Comparison of ENCODE assay signal across 11 cellular contexts in the genomic region with DNA sequence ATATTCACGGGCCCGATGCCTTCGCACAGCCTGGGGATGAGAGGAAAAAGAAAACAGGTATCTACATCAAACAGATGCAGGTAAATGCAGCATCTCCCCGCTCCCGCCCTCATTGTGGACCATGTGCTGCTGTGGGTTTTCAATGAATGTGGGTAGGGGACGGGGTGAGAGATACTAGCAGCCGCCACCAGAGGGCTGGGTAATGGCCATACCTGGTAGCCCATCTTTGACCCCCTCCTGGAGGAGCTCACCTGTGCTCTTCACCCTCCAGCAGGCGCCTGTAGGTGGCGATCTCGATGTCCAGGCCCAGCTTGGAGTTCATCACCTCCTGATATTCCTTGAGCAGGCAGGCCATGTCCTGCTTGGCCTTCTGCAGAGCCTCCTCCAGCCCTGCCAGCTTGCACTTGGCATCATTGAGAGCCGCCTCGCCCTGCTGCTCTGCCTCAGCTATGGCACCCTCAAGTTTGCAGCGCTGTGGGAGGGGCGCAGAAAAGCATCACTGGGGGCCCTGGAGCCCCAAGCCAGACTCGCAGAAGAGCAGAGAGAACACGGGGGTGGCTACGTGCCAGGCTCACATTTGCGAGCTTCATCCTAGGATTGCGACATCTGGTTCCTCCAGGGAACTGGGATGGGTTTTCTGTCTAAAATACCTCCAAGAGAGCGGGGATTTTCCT. TPM values are rescaled to one million over a fixed set of nuclear protein-coding genes. Genes with fewer than 3 reads are reported as not detected.
DNase-seq lines count a peak whose midpoint lies in the region; ATAC-seq, FAIRE-seq and TF ChIP-seq lines count a peak whose summit lies in the region.
"Had no signal": no experiment of that assay in that cellular context is flagged by ENCODE, and none has a peak within 500 bp of the region (broad histone marks: within the 10 kb centered on the region; RNA-seq: fewer than 3 reads in every experiment).

No MANE protein-coding gene starts in this region.

- H3K4me1 ChIP-seq in Loucy (ENCODE audit: insufficient read depth, low read length, poor library complexity, severe bottlenecking) (no peaks in the 10 kb centered on the region), K562 (replicated peaks in 1 of 2; ENCODE audit: control insufficient read depth in 2 of 2, insufficient read depth in 2 of 2, low read length in 2 of 2) (no peaks in the 10 kb centered on the region)

- FAIRE-seq in K562 (lab: Jason Lieb, UNC), result no peak

- no peaks in the 10 kb centered on the region for H3K27me3 ChIP-seq in Loucy (ENCODE audit: insufficient read depth, low read length, poor library complexity, severe bottlenecking)
- peaks cover 0 to 51% of the 10 kb centered on the region in 2 experiments; a peak in 2 of 5 replicates for H3K27me3 ChIP-seq in K562 (ENCODE audit: control insufficient read depth in 2 of 2, insufficient read depth in 2 of 2, low read length in 2 of 2)

- intact Hi-C loops in K562 (cut with micrococcal nuclease), result no loop called here

- no peaks in the 10 kb centered on the region for H3K9me1 ChIP-seq in K562 (ENCODE audit: control insufficient read depth, insufficient read depth, low read length)

- TF ChIP-seq EP300 in K562 (IDR thresholded peaks at IDR 0.05; ENCODE audit: low read length), result no peak

- in situ Hi-C loops in K562 (cut with MboI), result no loop called here

- WGBS in K562 (ENCODE audit: insufficient coverage, low coverage, missing lambda C conversion rate), result under 1% methylated on average over 20 of the region's 20 CpGs

- H3K9me2 ChIP-seq in Loucy (replicated peaks; ENCODE audit: low read depth, low read length), result no peaks in the 10 kb centered on the region

- DNase-seq in NCI-H2081 (lab: John Stamatoyannopoulos, UW) (peak; percentile 5 to 12), NCI-H2081 treated with DMSO at 0.1 percent for 48 hours (lab: John Stamatoyannopoulos, UW) (no peak), K562 (ENCODE audit: extremely low read depth in 1 of 4, low spot score in 3 of 4) (peak; percentile 14 to 57 (median 33)), omental fat pad (ENCODE audit: low spot score) (no peak)
- DNase-seq: AML-193 had no signal

- H3K9ac ChIP-seq in Loucy (ENCODE audit: low read depth, low read length, poor library complexity, severe bottlenecking) (no peak overlapping the region), K562 (ENCODE audit: insufficient read depth in 1 of 2, low read depth in 2 of 2, low read length in 2 of 2) (no peak overlapping the region)

- TF ChIP-seq RAD21 in K562 (CRISPR knock-in tag; conservative IDR thresholded peaks at IDR 0.05 in 1 of 2, IDR thresholded peaks at IDR 0.05 in 1 of 2), result 0 out of 4 replicates have a peak, but pooled peaks of 1 of the 2 experiments have one; percentile 18

- H3K4me2 ChIP-seq in Loucy (ENCODE audit: low read depth, low read length, poor library complexity, severe bottlenecking) (no peak overlapping the region), K562 (ENCODE audit: insufficient read depth, low read length) (no peak overlapping the region)

- H2AFZ ChIP-seq in Loucy (ENCODE audit: low read length), result no peak overlapping the region
- no peak overlapping the region for H2AFZ ChIP-seq in K562 (ENCODE audit: low read depth, low read length)

- peak; percentile 61 for TF ChIP-seq CTCF in Loucy (conservative IDR thresholded peaks at IDR 0.05; ENCODE audit: low read length)
- TF ChIP-seq CTCF in K562 (IDR thresholded peaks at IDR 0.05 in 2 of 3, conservative IDR thresholded peaks at IDR 0.05 in 1 of 3; ENCODE audit: insufficient read depth in 2 of 3, low read depth in 1 of 3, low read length in 3 of 3), result peak; percentile 35 to 45 (median 44)
- no peak for TF ChIP-seq CTCF in omental fat pad (IDR thresholded peaks at IDR 0.05)

- no peaks in the 10 kb centered on the region for H3K9me3 ChIP-seq in Loucy (ENCODE audit: insufficient read depth, low read depth, low read length)
- H3K9me3 ChIP-seq in K562 (replicated peaks; ENCODE audit: control insufficient read depth, insufficient read depth, low read depth, low read length), result no peaks in the 10 kb centered on the region

- H3K36me3 ChIP-seq in Loucy (ENCODE audit: insufficient read depth, low read length) (no peaks in the 10 kb centered on the region), K562 (ENCODE audit: control insufficient read depth, insufficient read depth, low read length) (no peaks in the 10 kb centered on the region)

- no peaks in the 10 kb centered on the region for H3K79me2 ChIP-seq in Loucy (ENCODE audit: insufficient read depth, low read length)
- H3K79me2 ChIP-seq in K562 (ENCODE audit: control insufficient read depth, insufficient read depth, low read length), result no peaks in the 10 kb centered on the region

- H3K27ac ChIP-seq in K562 (ENCODE audit: extremely low read depth, low read depth, low read length), result no peak overlapping the region

- no peak overlapping the region for H3K4me3 ChIP-seq in Loucy (ENCODE audit: low read length, poor library complexity, severe bottlenecking)
- no peak overlapping the region for H3K4me3 ChIP-seq in K562

- H3F3A ChIP-seq in Loucy (ENCODE audit: low read depth), result no peaks in the 10 kb centered on the region

- peak; percentile 69 for ATAC-seq in K562
- ATAC-seq in omental fat pad (ENCODE audit: low FRiP score), result peak; percentile 53
- ATAC-seq in GM18861 (IDR thresholded peaks at IDR 0.05; ENCODE audit: unreplicated experiment), result no peak
- ATAC-seq in GM18870 (IDR thresholded peaks at IDR 0.05; ENCODE audit: unreplicated experiment), result no peak
- ATAC-seq in HG02938 (IDR thresholded peaks at IDR 0.05; ENCODE audit: unreplicated experiment), result no peak

- CTCF ChIA-PET in K562 (lab: Yijun Ruan, JAX; ENCODE audit: low intra/inter-chr PET ratio), result interaction anchor here (1.2 kb wide), 1 partner anchor 484 kb away, joined by 4 read pairs; no protein-coding TSS in a partner anchor

- TF ChIP-seq POLR2A in K562 (conservative IDR thresholded peaks at IDR 0.05), result no peak

- BruUV-seq in K562 (replicated peaks; lab: Mats Ljungman, UMichigan), result no TSS peak

- H4K20me1 ChIP-seq in Loucy (ENCODE audit: insufficient read depth, low read length, poor library complexity, severe bottlenecking), result no peaks in the 10 kb centered on the region
- 0 out of 2 replicates have a peak, but pooled peaks cover 4% of the 10 kb centered on the region for H4K20me1 ChIP-seq in K562 (replicated peaks; ENCODE audit: control insufficient read depth, insufficient read depth, low read length)

- POLR2A ChIA-PET in K562 (lab: Yijun Ruan, JAX), result interaction anchor here (0.6 to 1.2 kb wide), 3 partner anchors 11 to 478 kb away, joined by 3 to 4 read pairs (median 3); a partner anchor contains a TSS

RNA-seq across cellular contexts. Expression of a gene that starts 10.2 kb away (rescaled TPM):
- total RNA-seq in K562 (2011; cell fraction: chromatin; rRNA removed; ENCODE audit: low replicate concordance), result not detected in 2 replicates
- not detected in 2 replicates for total RNA-seq in K562 (2011; cell fraction: nucleolus; rRNA removed)
- total RNA-seq in K562 (2011; cell fraction: nucleoplasm; rRNA removed), result not detected in 2 replicates
- total RNA-seq in K562 (2014; rRNA removed) (not detected in 2 replicates), K562 (2014; rRNA removed; fragmentation: Illumina TruSeq; extraction: Trizol) (not detected in 2 replicates), K562 (2015; rRNA removed; fragmentation: Illumina TruSeq; extraction: Trizol) (not detected in 2 replicates), K562 (2021) (not detected in 2 replicates), omental fat pad (not detected)
- polyA plus RNA-seq in K562 (2011; rRNA removed) (not detected in 2 replicates), K562 (2014; fragmentation: Illumina TruSeq; extraction: Trizol) (not detected in 2 replicates), K562 (2014; fragmentation: Nextera tagmentation; extraction: Ambion mirVana) (not detected), K562 (2014; rRNA removed) (not detected in 2 replicates)
- polyA plus RNA-seq in K562 (2011; cell fraction: cytosol; rRNA removed), result not detected in 2 replicates
- not detected in 2 replicates for polyA plus RNA-seq in K562 (2011; cell fraction: nucleus; rRNA removed)
- polyA plus RNA-seq in K562 (2012), result not detected in 2 replicates
- not detected in 2 replicates for polyA minus RNA-seq in K562 (2011; rRNA and poly(A)+ RNA removed)
- polyA minus RNA-seq in K562 (2011; cell fraction: cytosol; rRNA and poly(A)+ RNA removed), result not detected in 2 replicates
- not detected in 2 replicates for polyA minus RNA-seq in K562 (2011; cell fraction: nucleus; rRNA and poly(A)+ RNA removed)
- total RNA-seq: H4 had no signal
- polyA plus RNA-seq: neural cell had no signal

RNA-seq across cellular contexts. Expression of a gene that starts 10.4 kb away (rescaled TPM):
- total RNA-seq in K562 (2011; cell fraction: chromatin; rRNA removed; ENCODE audit: low replicate concordance), result not detected in 2 replicates
- not detected in 2 replicates for total RNA-seq in K562 (2011; cell fraction: nucleolus; rRNA removed)
- not detected in 2 replicates for total RNA-seq in K562 (2011; cell fraction: nucleoplasm; rRNA removed)
- total RNA-seq in K562 (2014; rRNA removed) (not detected in 2 replicates), K562 (2014; rRNA removed; fragmentation: Illumina TruSeq; extraction: Trizol) (not detected in 2 replicates), K562 (2015; rRNA removed; fragmentation: Illumina TruSeq; extraction: Trizol) (not detected in 2 replicates), K562 (2021) (not detected in 2 replicates), omental fat pad (not detected)
- polyA plus RNA-seq in K562 (2011; rRNA removed) (not detected in 2 replicates), K562 (2014; fragmentation: Illumina TruSeq; extraction: Trizol) (not detected in 2 replicates), K562 (2014; fragmentation: Nextera tagmentation; extraction: Ambion mirVana) (not detected), K562 (2014; rRNA removed) (not detected in 2 replicates)
- polyA plus RNA-seq in K562 (2011; cell fraction: cytosol; rRNA removed), result not detected in 2 replicates
- polyA plus RNA-seq in K562 (2011; cell fraction: nucleus; rRNA removed), result not detected in 2 replicates
- polyA plus RNA-seq in K562 (2012), result not detected in 2 replicates
- polyA minus RNA-seq in K562 (2011; rRNA and poly(A)+ RNA removed), result not detected in 2 replicates
- not detected in 2 replicates for polyA minus RNA-seq in K562 (2011; cell fraction: cytosol; rRNA and poly(A)+ RNA removed)
- not detected in 2 replicates for polyA minus RNA-seq in K562 (2011; cell fraction: nucleus; rRNA and poly(A)+ RNA removed)
- total RNA-seq: H4 had no signal
- polyA plus RNA-seq: neural cell had no signal

RNA-seq across cellular contexts. Expression of a gene that starts 28.6 kb away (rescaled TPM):
- total RNA-seq in K562 (2011; cell fraction: chromatin; rRNA removed; ENCODE audit: low replicate concordance), result not detected in 2 replicates
- not detected in 2 replicates for total RNA-seq in K562 (2011; cell fraction: nucleolus; rRNA removed)
- total RNA-seq in K562 (2011; cell fraction: nucleoplasm; rRNA removed), result not detected in 2 replicates
- total RNA-seq in K562 (2014; rRNA removed) (not detected in 2 replicates), K562 (2014; rRNA removed; fragmentation: Illumina TruSeq; extraction: Trizol) (not detected in 2 replicates), K562 (2015; rRNA removed; fragmentation: Illumina TruSeq; extraction: Trizol) (not detected in 2 replicates), K562 (2021) (not detected in 2 replicates), omental fat pad (not detected)
- polyA plus RNA-seq in K562 (2011; rRNA removed) (not detected in 2 replicates), K562 (2014; fragmentation: Illumina TruSeq; extraction: Trizol) (not detected in 2 replicates), K562 (2014; fragmentation: Nextera tagmentation; extraction: Ambion mirVana) (not detected), K562 (2014; rRNA removed) (not detected in 2 replicates)
- not detected in 2 replicates for polyA plus RNA-seq in K562 (2011; cell fraction: cytosol; rRNA removed)
- polyA plus RNA-seq in K562 (2011; cell fraction: nucleus; rRNA removed), result not detected in 2 replicates
- polyA plus RNA-seq in K562 (2012), result not detected in 2 replicates
- polyA minus RNA-seq in K562 (2011; rRNA and poly(A)+ RNA removed), result not detected in 2 replicates
- not detected in 2 replicates for polyA minus RNA-seq in K562 (2011; cell fraction: cytosol; rRNA and poly(A)+ RNA removed)
- not detected in 2 replicates for polyA minus RNA-seq in K562 (2011; cell fraction: nucleus; rRNA and poly(A)+ RNA removed)
- total RNA-seq: H4 had no signal
- polyA plus RNA-seq: neural cell had no signal

RNA-seq across cellular contexts. Expression of a gene that starts 38.3 kb away (rescaled TPM):
- not detected in 2 replicates for total RNA-seq in K562 (2011; cell fraction: chromatin; rRNA removed; ENCODE audit: low replicate concordance)
- not detected in 2 replicates for total RNA-seq in K562 (2011; cell fraction: nucleolus; rRNA removed)
- total RNA-seq in K562 (2011; cell fraction: nucleoplasm; rRNA removed), result not detected in 2 replicates
- total RNA-seq in K562 (2014; rRNA removed) (not detected in 2 replicates), K562 (2014; rRNA removed; fragmentation: Illumina TruSeq; extraction: Trizol) (not detected in 2 replicates), K562 (2015; rRNA removed; fragmentation: Illumina TruSeq; extraction: Trizol) (not detected in 2 replicates), K562 (2021) (not detected in 2 replicates), omental fat pad (not detected)
- polyA plus RNA-seq in K562 (2011; rRNA removed) (not detected in 2 replicates), K562 (2014; fragmentation: Illumina TruSeq; extraction: Trizol) (not detected in 2 replicates), K562 (2014; fragmentation: Nextera tagmentation; extraction: Ambion mirVana) (not detected), K562 (2014; rRNA removed) (not detected in 2 replicates)
- not detected in 2 replicates for polyA plus RNA-seq in K562 (2011; cell fraction: cytosol; rRNA removed)
- polyA plus RNA-seq in K562 (2011; cell fraction: nucleus; rRNA removed), result not detected in 2 replicates
- not detected in 2 replicates for polyA plus RNA-seq in K562 (2012)
- polyA minus RNA-seq in K562 (2011; rRNA and poly(A)+ RNA removed), result not detected in 2 replicates
- polyA minus RNA-seq in K562 (2011; cell fraction: cytosol; rRNA and poly(A)+ RNA removed), result not detected in 2 replicates
- polyA minus RNA-seq in K562 (2011; cell fraction: nucleus; rRNA and poly(A)+ RNA removed), result not detected in 2 replicates
- polyA plus RNA-seq: neural cell had no signal

RNA-seq across cellular contexts. Expression of a gene that starts 56.0 kb away (rescaled TPM):
- not detected in 2 replicates for total RNA-seq in K562 (2011; cell fraction: chromatin; rRNA removed; ENCODE audit: low replicate concordance)
- total RNA-seq in K562 (2011; cell fraction: nucleolus; rRNA removed), result not detected in 2 replicates
- total RNA-seq in K562 (2011; cell fraction: nucleoplasm; rRNA removed), result not detected in 2 replicates
- not detected in 2 replicates for total RNA-seq in K562 (2014; rRNA removed)
- not detected in 2 replicates for total RNA-seq in K562 (2014; rRNA removed; fragmentation: Illumina TruSeq; extraction: Trizol)
- not detected in 2 replicates for total RNA-seq in K562 (2015; rRNA removed; fragmentation: Illumina TruSeq; extraction: Trizol)
- total RNA-seq in K562 (2021), result not detected in 2 replicates
- not detected in 2 replicates for polyA plus RNA-seq in K562 (2011; rRNA removed)
- polyA plus RNA-seq in K562 (2011; cell fraction: cytosol; rRNA removed), result not detected in 2 replicates
- not detected in 2 replicates for polyA plus RNA-seq in K562 (2011; cell fraction: nucleus; rRNA removed)
- not detected in 2 replicates for polyA plus RNA-seq in K562 (2012)
- polyA plus RNA-seq in K562 (2014; fragmentation: Illumina TruSeq; extraction: Trizol), result not detected in 2 replicates
- not detected for polyA plus RNA-seq in K562 (2014; fragmentation: Nextera tagmentation; extraction: Ambion mirVana)
- polyA plus RNA-seq in K562 (2014; rRNA removed), result not detected in 2 replicates
- not detected in 2 replicates for polyA minus RNA-seq in K562 (2011; rRNA and poly(A)+ RNA removed)
- not detected in 2 replicates for polyA minus RNA-seq in K562 (2011; cell fraction: cytosol; rRNA and poly(A)+ RNA removed)
- polyA minus RNA-seq in K562 (2011; cell fraction: nucleus; rRNA and poly(A)+ RNA removed), result not detected in 2 replicates
- total RNA-seq in omental fat pad, result under 1 TPM in 2 of 4 donors, not detected in 2; 0.24 to 0.46 TPM
- total RNA-seq: H4 had no signal
- polyA plus RNA-seq: neural cell had no signal

Comparison
In these comparisons a context has a peak if more than half of its experiments do, and no peak if none do; other contexts are left out.
1. DNase-seq: peak in NCI-H2081 (2 of 2) and K562 (4 of 4); none in NCI-H2081 treated with DMSO at 0.1 percent for 48 hours (single experiment) and omental fat pad (single experiment).
2. CTCF ChIP-seq: peak in Loucy (single experiment) and K562 (3 of 3); none in omental fat pad (0 of 3).
3. ATAC-seq: peak in K562 (single experiment) and omental fat pad (single experiment); none in GM18861 (single experiment), GM18870 (single experiment) and HG02938 (single experiment).